ENCODE assay signal across 22 cellular contexts in genomic region chr1:35873243-35873642, GRCh38.
"Had no signal": no experiment of that assay in that cellular context is flagged by ENCODE, and none has a peak within 500 bp of the region (broad histone marks: within the 10 kb centered on the region; RNA-seq: fewer than 3 reads in every experiment).

No MANE protein-coding gene starts in this region.

- H3K4me3 ChIP-seq: coronary artery, dorsolateral prefrontal cortex had no signal

- H3K36me3 ChIP-seq: brain microvascular endothelial cell had no signal

- H3K27me3 ChIP-seq: brain microvascular endothelial cell, dorsolateral prefrontal cortex had no signal

- H3K27ac ChIP-seq: brain microvascular endothelial cell, coronary artery, dorsolateral prefrontal cortex, VCaP had no signal

- DNase-seq: activated CD4-positive, alpha-beta T cell treated with anti-CD3 and anti-CD28 coated beads for 1 hour; activated CD4-positive, alpha-beta T cell treated with anti-CD3 and anti-CD28 coated beads for 4 hours; activated CD4-positive, alpha-beta T cell treated with anti-CD3 and anti-CD28 coated beads, Interleukin-2, amount 10 ng/mL, durations not matched to agents 7 days and 5 days; activated CD4-positive, alpha-beta T cell treated with anti-CD3 and anti-CD28 coated beads, Interleukin-2, amount 50 U/mL, for 48 hours; activated CD8-positive, alpha-beta memory T cell treated with anti-CD3 and anti-CD28 coated beads for 24 hours; activated CD8-positive, alpha-beta T cell treated with anti-CD3 and anti-CD28 coated beads for 36 hours; activated effector memory CD4-positive, alpha-beta T cell treated with Interleukin-2 at 50 U/mL for 16 hours; activated gamma-delta T cell treated with Interleukin-2 at 50 U/mL for 16 hours; activated naive CD4-positive, alpha-beta T cell treated with anti-CD3 and anti-CD28 coated beads, Interleukin-2, amount 50 U/mL, for 16 hours; activated naive CD4-positive, alpha-beta T cell treated with Interleukin-2 at 50 U/mL for 16 hours; activated T-cell treated with anti-CD3 and anti-CD28 coated beads, Interleukin-2, amount 50 U/mL, for 4 hours; amniotic stem cell; anterior cingulate cortex; brain microvascular endothelial cell; dorsolateral prefrontal cortex; effector memory CD4-positive, alpha-beta T cell; endodermal cell; foreskin fibroblast; head of caudate nucleus; T-helper 2 cell had no signal
